In the genomic region with DNA sequence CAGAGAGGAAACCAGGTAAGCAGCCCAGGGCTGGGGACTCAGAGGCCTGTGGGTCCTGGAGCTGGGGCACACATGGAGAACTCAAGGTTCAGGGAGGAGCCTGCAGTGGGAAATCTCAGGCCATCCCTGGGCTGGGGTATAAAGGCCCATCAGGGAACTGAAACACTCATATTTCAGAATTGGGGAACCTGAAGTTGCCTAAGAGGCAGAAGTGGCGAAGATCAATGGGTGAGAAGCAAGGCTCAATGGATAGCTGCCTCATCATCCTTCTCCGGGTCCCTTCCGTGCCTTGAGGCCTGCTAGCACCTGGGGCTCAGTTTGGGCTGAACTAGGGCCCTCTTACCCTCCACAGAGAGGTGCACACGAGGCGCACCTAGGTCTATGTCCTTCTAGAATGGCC, we compare ENCODE assay signal across 16 cellular contexts.
"Had no signal": no experiment of that assay in that cellular context is flagged by ENCODE, and none has a peak within 500 bp of the region (broad histone marks: within the 10 kb centered on the region; RNA-seq: fewer than 3 reads in every experiment).

No MANE protein-coding gene starts in this region.

- DNase-seq: KBM-7, NCI-H1092 treated with DMSO at 0.1 percent for 48 hours, NCI-H1436, NCI-H187, NCI-H2029, NCI-H2081 treated with DMSO at 0.1 percent for 48 hours, NCI-H2171, NCI-H226, NCI-H446, NCI-H510A, NCI-H524 treated with DMSO at 0.1 percent for 48 hours, NCI-H69, NCI-H774, Right ventricle myocardium superior, RPMI8226, SIG-M5 had no signal
